Comparison of ENCODE assay signal across 22 cellular contexts in genomic region chr11:70063121-70063520, GRCh38. TPM values are rescaled to one million over a fixed set of nuclear protein-coding genes. Genes with fewer than 3 reads are reported as not detected.
A peak's percentile ranks its signal among the peaks of the same experiment; 100 is the strongest.
DNase-seq lines count a peak whose midpoint lies in the region; ATAC-seq and TF ChIP-seq lines count a peak whose summit lies in the region.
"Had no signal": no experiment of that assay in that cellular context is flagged by ENCODE, and none has a peak within 500 bp of the region (broad histone marks: within the 10 kb centered on the region; RNA-seq: fewer than 3 reads in every experiment).

No MANE protein-coding gene starts in this region.

- H3K79me2 ChIP-seq in HCT116 (ENCODE audit: insufficient read depth, low read length) = no peaks in the 10 kb centered on the region
- H3K79me2 ChIP-seq in trophoblast cell (ENCODE audit: control insufficient read depth, insufficient read depth, low read length, poor library complexity) = no peaks in the 10 kb centered on the region

- no peak overlapping the region for H2BK12ac ChIP-seq in trophoblast cell (ENCODE audit: low read length)

- H4K91ac ChIP-seq in trophoblast cell (ENCODE audit: low read depth, low read length) = no peak overlapping the region

- no peak overlapping the region for H3K27ac ChIP-seq in HCT116 (ENCODE audit: low read depth, low read length)
- peak overlapping the region; percentile 30 for H3K27ac ChIP-seq in RWPE2 (ENCODE audit: poor library complexity, severe bottlenecking)
- peak overlapping the region; percentile 91 for H3K27ac ChIP-seq in epithelial cell of prostate
- no peak overlapping the region for H3K27ac ChIP-seq in trophoblast cell (ENCODE audit: low read depth, low read length)
- H3K27ac ChIP-seq: BLaER1, HL-60, Peyer's patch, SK-N-MC had no signal

- H4K20me1 ChIP-seq in HCT116 (ENCODE audit: insufficient read depth) = no peaks in the 10 kb centered on the region
- H4K20me1 ChIP-seq: BLaER1 had no signal

- ATAC-seq in HCT116 (peak; percentile 41), RWPE2 (ENCODE audit: low read depth) (no peak), left cardiac atrium (no peak)

- H4K8ac ChIP-seq in trophoblast cell (ENCODE audit: low read depth, low read length) = no peak overlapping the region

- H4K12ac ChIP-seq in trophoblast cell (ENCODE audit: low read depth, low read length) = no peak overlapping the region

- H3K36me3 ChIP-seq in HCT116 (ENCODE audit: control insufficient read depth in 1 of 2, insufficient read depth in 2 of 2, low read length in 2 of 2) (no peaks in the 10 kb centered on the region), RWPE2 (ENCODE audit: low read depth) (no peaks in the 10 kb centered on the region), trophoblast cell (ENCODE audit: control insufficient read depth in 1 of 2, insufficient read depth in 2 of 2, low read length in 2 of 2) (no peaks in the 10 kb centered on the region)
- H3K36me3 ChIP-seq: BLaER1, Peyer's patch had no signal

- H2BK120ac ChIP-seq in trophoblast cell (ENCODE audit: insufficient read depth, low read length, poor library complexity) = no peak overlapping the region

- WGBS in trophoblast cell (ENCODE audit: extremely low coverage, insufficient coverage, insufficient read length) = no CpG with 5 or more reads among the region's 8 CpGs

- H3K4me2 ChIP-seq in HCT116 (ENCODE audit: low read length) = peak overlapping the region; percentile 54
- H3K4me2 ChIP-seq in trophoblast cell (ENCODE audit: low read length) = no peak overlapping the region
- H3K4me2 ChIP-seq: BLaER1 had no signal

- H3K79me1 ChIP-seq in trophoblast cell (ENCODE audit: low read length) = no peaks in the 10 kb centered on the region

- CTCF ChIA-PET in HCT116 (lab: Charles Lee) = no interaction called here
- CTCF ChIA-PET in GM10248 (lab: Yijun Ruan, JAX) = no interaction called here

- H3K9me3 ChIP-seq in HCT116 (ENCODE audit: control insufficient read depth in 1 of 2, insufficient read depth in 1 of 2, low read depth in 1 of 2, low read length in 2 of 2) = no peaks in the 10 kb centered on the region
- H3K9me3 ChIP-seq in RWPE2 (ENCODE audit: severe bottlenecking) = no peaks in the 10 kb centered on the region
- H3K9me3 ChIP-seq in trophoblast cell (ENCODE audit: insufficient read depth, low read depth, low read length) = peaks cover 8% of the 10 kb centered on the region
- H3K9me3 ChIP-seq: BLaER1, Peyer's patch had no signal

- POLR2A ChIA-PET in HCT116 (lab: Charles Lee) = no interaction called here
- POLR2A ChIA-PET in GM10248 (lab: Yijun Ruan, JAX) = no interaction called here

- DNase-seq in HCT116 (ENCODE audit: low read depth, low spot score) (no peak), RWPE2 (ENCODE audit: low spot score) (no peak), epithelial cell of prostate (ENCODE audit: low read depth, low spot score) (no peak), trophoblast cell (peak; percentile 71 to 88), T-helper 1 cell (no peak), GM10248 (ENCODE audit: extremely low spot score) (no peak), left cardiac atrium (no peak)
- DNase-seq: DMS53, GOT3, NCI-H1092, NCI-H1417 treated with DMSO at 0.1 percent for 48 hours, NCI-H1694 treated with DMSO at 0.1 percent for 48 hours, NCI-H2081, NCI-H2227 treated with DMSO at 0.1 percent for 48 hours, NCI-H69, SIG-M5 had no signal

- TF ChIP-seq CTCF in HCT116 (IDR thresholded peaks at IDR 0.05 in 2 of 3, conservative IDR thresholded peaks at IDR 0.05 in 1 of 3; ENCODE audit: borderline replicate concordance in 1 of 3, insufficient read depth in 1 of 3, low read depth in 2 of 3, low read length in 2 of 3) (no peak), RWPE2 (IDR thresholded peaks at IDR 0.05; ENCODE audit: poor library complexity, severe bottlenecking) (no peak), GM10248 (IDR thresholded peaks at IDR 0.05; ENCODE audit: control extremely low read depth, extremely low read depth, low read depth, missing control alignments) (no peak)

- H3K27me3 ChIP-seq in HCT116 (ENCODE audit: insufficient read depth, low read length) = no peaks in the 10 kb centered on the region
- H3K27me3 ChIP-seq in RWPE2 (ENCODE audit: insufficient read depth, poor library complexity, severe bottlenecking) = no peaks in the 10 kb centered on the region
- no peaks in the 10 kb centered on the region for H3K27me3 ChIP-seq in trophoblast cell (ENCODE audit: insufficient read depth, low read length)
- H3K27me3 ChIP-seq: BLaER1, Peyer's patch had no signal

- 0 out of 2 replicates have a peak overlapping the region, but pooled peaks have one; percentile 18 for H3K9ac ChIP-seq in HCT116 (ENCODE audit: low read length)
- H3K9ac ChIP-seq in trophoblast cell (ENCODE audit: low read length) = no peak overlapping the region
- H3K9ac ChIP-seq: BLaER1 had no signal

- RAD21 ChIA-PET in HCT116 (lab: Charles Lee; ENCODE audit: low non-redundant PET in 1 of 2, low total read pairs in 2 of 2, uncharacterized antibody in 2 of 2, unreplicated experiment in 2 of 2) = no interaction called here

- no peak overlapping the region for H2AK5ac ChIP-seq in trophoblast cell (ENCODE audit: low read length)

- H3K9me2 ChIP-seq in HCT116 (ENCODE audit: insufficient read depth) = no peaks in the 10 kb centered on the region

- no peak overlapping the region for H3K4ac ChIP-seq in trophoblast cell (ENCODE audit: low read depth, low read length)

- no peak for TF ChIP-seq POLR2A in HCT116 (IDR thresholded peaks at IDR 0.05; ENCODE audit: borderline replicate concordance, extremely low read depth, insufficient read depth, insufficient read length)

- BruUV-seq in HCT116 (replicated peaks; lab: Mats Ljungman, UMichigan) = no TSS peak

- H3K4me3 ChIP-seq in HCT116 (replicated peaks in 1 of 2; ENCODE audit: low read depth in 1 of 2, low read length in 2 of 2) = no peak overlapping the region
- no peak overlapping the region for H3K4me3 ChIP-seq in RWPE2 (ENCODE audit: severe bottlenecking)
- H3K4me3 ChIP-seq in trophoblast cell (ENCODE audit: low read depth, low read length) = no peak overlapping the region
- H3K4me3 ChIP-seq: BLaER1, Peyer's patch, SK-N-MC had no signal

- no peak overlapping the region for H3K23ac ChIP-seq in trophoblast cell (ENCODE audit: low read length)

- peaks cover 36 to 56% of the 10 kb centered on the region in 2 experiments for H3K4me1 ChIP-seq in HCT116 (ENCODE audit: control insufficient read depth in 1 of 2, insufficient read depth in 2 of 2, low read length in 2 of 2)
- H3K4me1 ChIP-seq in RWPE2 (ENCODE audit: insufficient read depth, poor library complexity, severe bottlenecking) = peaks cover 18% of the 10 kb centered on the region
- H3K4me1 ChIP-seq in trophoblast cell (ENCODE audit: control insufficient read depth in 1 of 2, insufficient read depth in 2 of 2, low read length in 2 of 2) = peaks cover 10 to 15% of the 10 kb centered on the region in 2 experiments
- H3K4me1 ChIP-seq: Peyer's patch had no signal

- H2BK5ac ChIP-seq in trophoblast cell (ENCODE audit: low read depth, low read length, poor library complexity) = no peak overlapping the region

- H3K14ac ChIP-seq in trophoblast cell (ENCODE audit: low read length) = no peak overlapping the region

- TF ChIP-seq RAD21 in HCT116 (IDR thresholded peaks at IDR 0.05; ENCODE audit: low read depth) = no peak

- H3K18ac ChIP-seq in trophoblast cell (ENCODE audit: low read length) = no peak overlapping the region

- no peak overlapping the region for H2AFZ ChIP-seq in HCT116 (ENCODE audit: low read depth, low read length, poor library complexity, severe bottlenecking)
- H2AFZ ChIP-seq in trophoblast cell (ENCODE audit: insufficient read depth, low read length, poor library complexity) = no peak overlapping the region

- intact Hi-C loops in HCT116 (cut with micrococcal nuclease) (no loop called here), left cardiac atrium (cut with DNase I) (no loop called here)

TF ChIP-seq in HCT116, 20 proteins besides CTCF, POLR2A, EP300 and RAD21:
- TF ChIP-seq CBX3 (IDR thresholded peaks at IDR 0.05; ENCODE audit: low read depth) (no peak), JUND (IDR thresholded peaks at IDR 0.05) (no peak), EGR1 (IDR thresholded peaks at IDR 0.05; ENCODE audit: low read depth) (no peak), ZNF274 (IDR thresholded peaks at IDR 0.05; ENCODE audit: low read depth, low read length) (no peak), POLR2AphosphoS5 (IDR thresholded peaks at IDR 0.05; ENCODE audit: low read depth, low read length) (no peak), SRF (IDR thresholded peaks at IDR 0.05; ENCODE audit: low read depth) (no peak), ATF3 (IDR thresholded peaks at IDR 0.05) (no peak), ZFX (IDR thresholded peaks at IDR 0.05) (no peak), EZH2phosphoT487 (IDR thresholded peaks at IDR 0.05; ENCODE audit: borderline replicate concordance) (no peak)
TF ChIP-seq in HCT116: peak in this region for 0.

RNA-seq across cellular contexts. Expression of gene ANO1, which starts 15.0 kb away (rescaled TPM):
- total RNA-seq in HCT116 (2021; ENCODE audit: unreplicated experiment) (41.7 TPM), left cardiac atrium (10 to 100 TPM in 1 of 2 donors, 1 to 10 TPM in 1; 9.8 to 14.2 TPM)
- 49.9 and 53.5 TPM in 2 replicates for polyA plus RNA-seq in HCT116 (2012)
- 17.8 and 18.3 TPM in 2 replicates for polyA plus RNA-seq in trophoblast cell (2013)
- total RNA-seq: CD4-positive, alpha-beta T cell; G401 had no signal

Comparison
In these comparisons a context has a peak if more than half of its experiments do, and no peak if none do; other contexts are left out.
1. DNase-seq: peak in trophoblast cell (2 of 2); none in HCT116 (single experiment), RWPE2 (single experiment), epithelial cell of prostate (single experiment), T-helper 1 cell (0 of 5), GM10248 (single experiment) and left cardiac atrium (single experiment).
2. H3K27ac ChIP-seq: peak in RWPE2 (single experiment) and epithelial cell of prostate (single experiment); none in HCT116 (single experiment) and trophoblast cell (single experiment).